ENCODE assay signal across 4 cellular contexts in the genomic region with DNA sequence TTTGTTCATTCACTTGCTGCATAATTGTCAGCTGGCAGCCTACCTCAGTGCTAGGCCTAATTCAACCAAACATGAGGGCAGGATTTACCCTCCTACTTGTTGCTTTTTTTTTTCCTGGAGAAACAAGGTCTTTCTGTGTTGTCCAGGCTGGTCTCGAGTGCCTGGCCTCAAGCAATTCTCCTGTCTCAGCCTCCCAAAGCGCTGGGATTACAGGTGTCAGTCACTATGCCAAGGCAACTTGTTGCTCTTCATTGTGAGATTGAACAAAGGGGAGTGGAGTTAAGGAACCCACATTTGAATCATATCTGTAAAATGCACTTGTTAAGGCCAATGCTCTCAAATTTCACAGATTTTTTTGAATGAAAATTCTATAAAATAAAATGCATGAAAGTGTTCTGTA.
"Had no signal": no experiment of that assay in that cellular context is flagged by ENCODE, and none has a peak within 500 bp of the region (broad histone marks: within the 10 kb centered on the region; RNA-seq: fewer than 3 reads in every experiment).

No MANE protein-coding gene starts in this region.

- ATAC-seq: HepG2, K562 had no signal

- H3K27ac ChIP-seq: HL-60, KMS-11 had no signal

- H3K4me3 ChIP-seq: K562 had no signal
